ENCODE assay signal across 8 cellular contexts in genomic region chr21:34020005-34020847, GRCh38. TPM values are rescaled to one million over a fixed set of nuclear protein-coding genes. Genes with fewer than 3 reads are reported as not detected.
A peak's percentile ranks its signal among the peaks of the same experiment; 100 is the strongest.
DNase-seq lines count a peak whose midpoint lies in the region; ATAC-seq, FAIRE-seq and TF ChIP-seq lines count a peak whose summit lies in the region.

No MANE protein-coding gene starts in this region.

- TF ChIP-seq POLR2A in GM18505 (IDR thresholded peaks at IDR 0.05; ENCODE audit: borderline replicate concordance, extremely low read depth, insufficient read depth, insufficient read length), result peak; percentile 37

- H3K27ac Mint-ChIP-seq in endodermal cell, result no peak overlapping the region

- no peak overlapping the region for H3K4me2 ChIP-seq in GM23248 (ENCODE audit: unreplicated experiment)

- FAIRE-seq in small intestine (lab: Jason Lieb, UNC), result no peak

- no peaks in the 10 kb centered on the region; the same call in 1 of the 2 replicates for H3K9me3 ChIP-seq in HEK293 (ENCODE audit: control insufficient read depth, insufficient read depth, low read depth, low read length)
- H3K9me3 ChIP-seq in endodermal cell (ENCODE audit: control insufficient read depth, low read length), result peaks cover 10% of the 10 kb centered on the region
- no peaks in the 10 kb centered on the region for H3K9me3 ChIP-seq in left lung
- H3K9me3 ChIP-seq in GM23248 (ENCODE audit: low read depth), result no peaks in the 10 kb centered on the region
- no peaks in the 10 kb centered on the region for H3K9me3 ChIP-seq in small intestine (ENCODE audit: control insufficient read depth, low read depth)

- ATAC-seq in GM18505 (IDR thresholded peaks at IDR 0.05; ENCODE audit: unreplicated experiment) (peak; percentile 52), left lung (no peak)

- H3K36me3 ChIP-seq in HEK293 (ENCODE audit: control insufficient read depth in 2 of 2, insufficient read depth in 1 of 2, low read length in 2 of 2) (no peaks in the 10 kb centered on the region), endodermal cell (ENCODE audit: control insufficient read depth, insufficient read depth, low read length) (no peaks in the 10 kb centered on the region), left lung (no peaks in the 10 kb centered on the region), GM23248 (ENCODE audit: low read depth) (no peaks in the 10 kb centered on the region), small intestine (ENCODE audit: control insufficient read depth in 2 of 2, insufficient read depth in 2 of 2, low read length in 2 of 2) (no peaks in the 10 kb centered on the region)

- no peaks in the 10 kb centered on the region for H3K27me3 Mint-ChIP-seq in endodermal cell (ENCODE audit: insufficient read depth)

- H3K27ac ChIP-seq in HEK293 (ENCODE audit: extremely low read depth, low read depth, low read length), result no peak overlapping the region
- H3K27ac ChIP-seq in endodermal cell (ENCODE audit: low read depth, low read length), result no peak overlapping the region
- H3K27ac ChIP-seq in left lung, result peak overlapping the region in 1 of 2 donors; percentile 7
- no peak overlapping the region for H3K27ac ChIP-seq in GM23248
- H3K27ac ChIP-seq in small intestine (ENCODE audit: low read depth in 1 of 2, low read length in 1 of 2), result peak overlapping the region in 1 of 2 donors; percentile 55

- H3K9me3 Mint-ChIP-seq in endodermal cell, result peaks cover 6% of the 10 kb centered on the region

- CTCF ChIA-PET in HEK293 (lab: Yijun Ruan, JAX), result no interaction called here

- H3K9me2 ChIP-seq in GM23248 (ENCODE audit: insufficient read depth), result no peaks in the 10 kb centered on the region

- peaks cover 6% of the 10 kb centered on the region for H3K4me1 Mint-ChIP-seq in endodermal cell

- H3K36me3 Mint-ChIP-seq in endodermal cell (ENCODE audit: low read depth), result no peaks in the 10 kb centered on the region

- POLR2A ChIA-PET in HEK293 (lab: Yijun Ruan, JAX), result no interaction called here

- H3K27me3 ChIP-seq in endodermal cell (ENCODE audit: control insufficient read depth, insufficient read depth, low read length, poor library complexity, severe bottlenecking) (no peaks in the 10 kb centered on the region), left lung (no peaks in the 10 kb centered on the region), GM23248 (replicated peaks; ENCODE audit: insufficient read depth) (no peaks in the 10 kb centered on the region), small intestine (ENCODE audit: control insufficient read depth in 2 of 2, insufficient read depth in 2 of 2, low read length in 2 of 2) (no peaks in the 10 kb centered on the region)

- in situ Hi-C loops in GM23248 (cut with MboI), result no loop called here

- 61 to 68% methylated on average over 3 to 5 of the region's 6 CpGs for WGBS in endodermal cell (ENCODE audit: insufficient coverage in 1 of 2, insufficient read length in 1 of 2), 2 experiments
- WGBS in GM23248 (ENCODE audit: low coverage in 1 of 2, low lambda C conversion rate in 2 of 2, missing lambda C conversion rate in 2 of 2), 2 experiments, result 59 to 66% methylated on average over 6 of the region's 6 CpGs
- WGBS in small intestine, 3 donors, result 53 to 75% (median 72%) methylated on average over 6 of the region's 6 CpGs

- peak; percentile 51 for TF ChIP-seq CTCF in HEK293 (tag by site-specific recombination; IDR thresholded peaks at IDR 0.05)
- peak; percentile 31 for TF ChIP-seq CTCF in endodermal cell (conservative IDR thresholded peaks at IDR 0.05)
- TF ChIP-seq CTCF in left lung (IDR thresholded peaks at IDR 0.05), result no peak

- H3F3A ChIP-seq in GM23248 (ENCODE audit: insufficient read depth), result 0 out of 2 replicates have a peak, but pooled peaks cover 7% of the 10 kb centered on the region

- no peaks in the 10 kb centered on the region for H3K79me2 ChIP-seq in GM23248 (ENCODE audit: insufficient read depth)

- H3K4me1 ChIP-seq in HEK293 (ENCODE audit: control insufficient read depth, insufficient read depth, low read length) (peaks cover 18% of the 10 kb centered on the region), endodermal cell (ENCODE audit: control insufficient read depth, insufficient read depth, low read length) (peaks cover 6% of the 10 kb centered on the region), left lung (peaks cover 0 to 45% of the 10 kb centered on the region in 2 donors), GM23248 (ENCODE audit: insufficient read depth) (peaks cover 12% of the 10 kb centered on the region), small intestine (ENCODE audit: control insufficient read depth in 2 of 2, insufficient read depth in 1 of 2, low read depth in 1 of 2, low read length in 1 of 2) (peaks cover 0 to 3% of the 10 kb centered on the region in 2 donors)

- H3K4me3 Mint-ChIP-seq in endodermal cell, result no peak overlapping the region

- intact Hi-C loops in left lung (cut with DNase I), result no loop called here

- DNase-seq in NCI-H1417 treated with DMSO at 0.1 percent for 48 hours (lab: John Stamatoyannopoulos, UW) (peak; percentile 21), endodermal cell (no peak), left lung (no peak), GM19240 (ENCODE audit: insufficient read length, low spot score) (no peak), GM23248 (no peak), small intestine (no peak)

- H3K9ac ChIP-seq in endodermal cell (ENCODE audit: extremely low read depth, low read length, poor library complexity, severe bottlenecking) (no peak overlapping the region), GM23248 (no peak overlapping the region)

- H3K4me3 ChIP-seq in HEK293 (ENCODE audit: low read depth, low read length) (no peak overlapping the region), endodermal cell (ENCODE audit: low read length) (no peak overlapping the region), left lung (no peak overlapping the region), GM23248 (no peak overlapping the region), small intestine (ENCODE audit: low read depth in 1 of 2, low read length in 2 of 2) (no peak overlapping the region)

- H4K20me1 ChIP-seq in GM23248 (ENCODE audit: insufficient read depth), result no peaks in the 10 kb centered on the region

- no peak overlapping the region for H2AFZ ChIP-seq in GM23248

TF ChIP-seq in HEK293, 187 proteins besides CTCF, POLR2A, EP300 and RAD21:
- TF ChIP-seq ZNF394 (tag by site-specific recombination; IDR thresholded peaks at IDR 0.05; ENCODE audit: borderline replicate concordance) (no peak), OSR2 (tag by site-specific recombination; IDR thresholded peaks at IDR 0.05) (no peak), ZIC2 (tag by site-specific recombination; IDR thresholded peaks at IDR 0.05) (peak; percentile 40; the same call in 1 of the 2 replicates), TRIM28 (IDR thresholded peaks at IDR 0.05; ENCODE audit: borderline replicate concordance, low read length) (peak; percentile 54; the same call in 1 of the 2 replicates), ZBTB11 (tag by site-specific recombination; conservative IDR thresholded peaks at IDR 0.05; ENCODE audit: low read depth) (no peak)

RNA-seq across cellular contexts. Expression of gene MRPS6, which starts 53.2 kb away (rescaled TPM):
- total RNA-seq in endodermal cell (100 to 1,000 TPM; 221 to 282 TPM), left lung (10 to 100 TPM; 50.5 to 76.0 TPM)
- polyA plus RNA-seq in endodermal cell (2013, experiment 1 of 2), result 154 TPM
- polyA plus RNA-seq in endodermal cell (2013, experiment 2 of 2), result 161 TPM
- 10.0 and 13.7 TPM in 2 replicates for total RNA-seq in GM23248 (2014; rRNA removed; shearing (Covaris generic))
- polyA plus RNA-seq in GM23248 (2016; fragmentation: Nextera tagmentation; extraction: Ambion mirVana) (83.5 and 83.9 TPM in 2 replicates), small intestine (10 to 100 TPM; 47.0 to 59.7 (median 57.8) TPM)

RNA-seq across cellular contexts. Expression of gene SLC5A3, which starts 53.2 kb away (rescaled TPM):
- 10 to 100 TPM; 41.9 to 57.2 TPM for total RNA-seq in endodermal cell
- 13.8 TPM for polyA plus RNA-seq in endodermal cell (2013, experiment 1 of 2)
- 13.9 TPM for polyA plus RNA-seq in endodermal cell (2013, experiment 2 of 2)
- total RNA-seq in left lung, result 10 to 100 TPM; 27.3 to 33.4 TPM
- 9.5 and 10.8 TPM in 2 replicates for total RNA-seq in GM23248 (2014; rRNA removed; shearing (Covaris generic))
- 2.6 and 3.0 TPM in 2 replicates for polyA plus RNA-seq in GM23248 (2016; fragmentation: Nextera tagmentation; extraction: Ambion mirVana)
- 1 to 10 TPM in 1 of 3 donors, under 1 TPM in 2; 0.54 to 2.2 (median 0.89) TPM for polyA plus RNA-seq in small intestine

Comparison
In these comparisons a context has a peak if more than half of its experiments do, and no peak if none do; other contexts are left out.
1. CTCF ChIP-seq: peak in HEK293 (single experiment) and endodermal cell (single experiment); none in left lung (0 of 2).